ENCODE assay signal across 22 cellular contexts in the genomic region with DNA sequence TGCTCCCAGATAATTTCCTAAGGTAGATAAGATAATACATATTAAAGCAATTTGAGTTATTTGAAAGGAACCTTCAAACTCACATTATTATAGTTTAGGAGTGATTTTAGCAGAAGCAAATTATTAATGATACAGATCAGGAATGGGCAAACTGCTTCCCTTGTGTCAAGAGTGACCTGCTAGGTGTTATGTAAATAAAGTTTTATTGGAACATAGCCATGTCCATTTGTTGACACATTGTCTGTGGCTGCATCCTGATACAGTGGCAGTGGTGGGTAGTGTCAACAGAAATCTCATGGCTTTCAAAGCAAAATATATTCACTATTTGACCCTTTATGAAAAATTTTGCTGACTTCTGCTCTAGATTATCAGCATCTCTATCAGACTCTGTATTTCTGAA.
"Had no signal": no experiment of that assay in that cellular context is flagged by ENCODE, and none has a peak within 500 bp of the region (broad histone marks: within the 10 kb centered on the region; RNA-seq: fewer than 3 reads in every experiment).

No MANE protein-coding gene starts in this region.

- H3K9me3 ChIP-seq: gastrocnemius medialis, ovary, psoas muscle, sigmoid colon, testis, tibial artery had no signal

- H3K27me3 ChIP-seq: ovary, testis had no signal

- H3K36me3 ChIP-seq: gastrocnemius medialis, ovary, sigmoid colon, tibial artery had no signal

- H3K4me3 ChIP-seq: dorsolateral prefrontal cortex, gastrocnemius medialis, lung, ovary, psoas muscle, sigmoid colon, testis, tibial artery had no signal

- H3K27ac ChIP-seq: dorsolateral prefrontal cortex, epithelial cell of prostate, gastrocnemius medialis, ovary, psoas muscle, sigmoid colon, testis, tibial artery had no signal

- FAIRE-seq: keratinocyte had no signal

- DNase-seq: dorsolateral prefrontal cortex; effector CD4-positive, alpha-beta T cell; foreskin fibroblast; gastrocnemius medialis; natural killer cell; occipital lobe; ovary; posterior cingulate gyrus; psoas muscle; right cardiac atrium; sigmoid colon; stimulated activated CD4-positive, alpha-beta T cell treated with anti-CD3 and anti-CD28 coated beads, Interleukin-2, amount 100 ng/mL, for 24 hours; stimulated activated CD4-positive, alpha-beta T cell treated with anti-CD3 and anti-CD28 coated beads, Interleukin-4, amount 100 ng/mL, for 24 hours; stimulated activated naive CD8-positive, alpha-beta T cell treated with anti-CD3 and anti-CD28 coated beads, Interleukin-15, Interleukin-2, amounts not matched to agents 100 U/mL and 50 U/mL, for 24 hours; substantia nigra; testis; tibial artery had no signal

- H3K4me1 ChIP-seq: gastrocnemius medialis, psoas muscle, sigmoid colon, testis had no signal

- ATAC-seq: esophagus mucosa; gastrocnemius medialis; natural killer cell; psoas muscle; right cardiac atrium; stimulated activated memory B cell treated with anti-CD40 and anti-IgM and Interleukin-4, amounts not matched to agents 10 μg/mL and 1 μg/mL and 100 μg/mL, for 72 hours; stimulated activated naive CD8-positive, alpha-beta T cell treated with anti-CD3 and anti-CD28 coated beads, Interleukin-15, Interleukin-2, amounts not matched to agents 100 U/mL and 50 U/mL, for 24 hours had no signal
